Comparison of ENCODE assay signal across 1 cellular context in genomic region chr5:35159370-35159742, GRCh38.
TF ChIP-seq lines count a peak whose summit lies in the region.

No MANE protein-coding gene starts in this region.

TF ChIP-seq in WTC11, 78 proteins besides CTCF, POLR2A, EP300 and RAD21 (continued from another document):
- TF ChIP-seq ZSCAN18 (CRISPR knock-in tag; IDR thresholded peaks at IDR 0.05) (no peak), ATF2 (CRISPR knock-in tag; IDR thresholded peaks at IDR 0.05; ENCODE audit: borderline replicate concordance, low read depth) (no peak), JAZF1 (CRISPR knock-in tag; IDR thresholded peaks at IDR 0.05) (no peak), ZNF512 (CRISPR knock-in tag; IDR thresholded peaks at IDR 0.05; ENCODE audit: borderline replicate concordance) (no peak), KAT7 (CRISPR knock-in tag; IDR thresholded peaks at IDR 0.05; ENCODE audit: borderline replicate concordance) (no peak), HMGXB4 (CRISPR knock-in tag; IDR thresholded peaks at IDR 0.05) (no peak)
TF ChIP-seq in WTC11: peak in this region for 0.
